In the genomic region with DNA sequence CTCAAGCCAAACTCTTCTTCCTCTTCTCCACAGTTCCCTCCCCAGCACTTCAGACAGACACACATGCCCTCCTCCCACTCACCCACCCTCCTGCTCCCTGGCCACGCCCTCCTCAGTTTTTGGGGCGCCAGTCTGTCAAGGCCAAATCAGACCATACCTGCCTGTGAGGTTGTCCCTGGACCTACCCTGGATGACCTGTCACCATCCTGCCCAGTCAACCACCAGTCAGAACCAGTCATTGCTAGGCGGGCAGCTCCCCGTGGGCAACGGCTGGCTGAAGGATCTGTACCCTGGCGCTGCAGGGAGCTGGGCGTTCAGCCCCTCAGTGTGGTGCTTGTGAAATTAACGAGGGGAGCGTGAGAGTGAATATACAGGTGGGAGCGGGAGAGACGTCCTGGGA, we compare ENCODE assay signal across 1 cellular context.
TF ChIP-seq lines count a peak whose summit lies in the region.

No MANE protein-coding gene starts in this region.

TF ChIP-seq in HepG2, 621 proteins besides CTCF, POLR2A, EP300 and RAD21:
- 0 out of 2 replicates have a peak, but pooled peaks have one; percentile 40 for TF ChIP-seq ZBTB7A (CRISPR knock-in tag; IDR thresholded peaks at IDR 0.05)
- TF ChIP-seq ZNF501 (CRISPR knock-in tag; IDR thresholded peaks at IDR 0.05): 0 out of 2 replicates have a peak, but pooled peaks have one; percentile 10
- no peak for TF ChIP-seq ZSCAN9 (CRISPR knock-in tag; IDR thresholded peaks at IDR 0.05; ENCODE audit: borderline replicate concordance)
- 0 out of 2 replicates have a peak, but pooled peaks have one; percentile 35 for TF ChIP-seq ZNF253 (CRISPR knock-in tag; IDR thresholded peaks at IDR 0.05; ENCODE audit: borderline replicate concordance)
